ENCODE assay signal across 8 cellular contexts in genomic region chr12:118061011-118061875, GRCh38. TPM values are rescaled to one million over a fixed set of nuclear protein-coding genes. Genes with fewer than 3 reads are reported as not detected.
DNase-seq lines count a peak whose midpoint lies in the region; ATAC-seq and TF ChIP-seq lines count a peak whose summit lies in the region.

Gene WSB2, minus strand, starts transcription at chr12:118061179. Its CDS starts 131 bp downstream, at chr12:118061048.

- peak within 1 kb of the TSS; percentile 96 for H3K27ac Mint-ChIP-seq in mesothelial cell of epicardium

- H3K4me1 Mint-ChIP-seq in mesothelial cell of epicardium: peaks cover 28% of the 10 kb centered on the region

- no peak for TF ChIP-seq CTCF in epithelial cell of esophagus (IDR thresholded peaks at IDR 0.05; ENCODE audit: insufficient read depth, low read depth, low read length, missing control alignments)
- TF ChIP-seq CTCF in mesothelial cell of epicardium (IDR thresholded peaks at IDR 0.05; ENCODE audit: unreplicated experiment): no peak

- H3K27me3 Mint-ChIP-seq in mesothelial cell of epicardium (ENCODE audit: low read depth): no peaks in the 10 kb centered on the region

- DNase-seq in ELF-1 (ENCODE audit: low read depth, low spot score) (peak; percentile 14), NCI-H748 (lab: John Stamatoyannopoulos, UW; ENCODE audit: unreplicated experiment) (peak; percentile 77), activated T-cell treated with anti-CD3 and anti-CD28 coated beads for 48 hours (ENCODE audit: low read depth) (peak; percentile 55), epithelial cell of esophagus (ENCODE audit: low read depth) (peak; percentile 30), mesothelial cell of epicardium (ENCODE audit: low spot score in 2 of 2, unreplicated experiment in 2 of 2) (peak; percentile 53 to 55)
- peak; percentile 29 to 32 for DNase-seq in stimulated activated CD8-positive, alpha-beta memory T cell treated with anti-CD3 and anti-CD28 coated beads, Interleukin-2, amount 100 ng/mL, for 1 hour (ENCODE audit: low read depth in 2 of 2)

- peak within 1 kb of the TSS; percentile 87 for H3K4me3 Mint-ChIP-seq in mesothelial cell of epicardium

- H3K4me3 ChIP-seq in epithelial cell of esophagus (ENCODE audit: low read length): peak within 1 kb of the TSS; percentile 86

- H3K9me3 Mint-ChIP-seq in mesothelial cell of epicardium: no peaks in the 10 kb centered on the region

- H3K36me3 Mint-ChIP-seq in mesothelial cell of epicardium: no peaks in the 10 kb centered on the region

- ATAC-seq in HG02759 (IDR thresholded peaks at IDR 0.05; ENCODE audit: unreplicated experiment): peak; percentile 58
- no peak for ATAC-seq in GM18517 (IDR thresholded peaks at IDR 0.05; ENCODE audit: unreplicated experiment)

RNA-seq across cellular contexts. Expression of gene WSB2, which starts in this region (rescaled TPM):
- 31.9 to 38.2 TPM (median 37.1 TPM) in 3 replicates for total RNA-seq in mesothelial cell of epicardium

Comparison
In these comparisons a context has a peak if more than half of its experiments do, and no peak if none do; other contexts are left out.
1. DNase-seq: peak in every context shown above with its lines; median percentile 77 in NCI-H748; 55 in activated T-cell treated with anti-CD3 and anti-CD28 coated beads for 48 hours; 54 in mesothelial cell of epicardium; 30 in stimulated activated CD8-positive, alpha-beta memory T cell treated with anti-CD3 and anti-CD28 coated beads, Interleukin-2, amount 100 ng/mL, for 1 hour; 30 in epithelial cell of esophagus; 14 in ELF-1.